ENCODE assay signal across 11 cellular contexts in genomic region chr19:40688987-40689338, GRCh38. TPM values are rescaled to one million over a fixed set of nuclear protein-coding genes. Genes with fewer than 3 reads are reported as not detected.
DNase-seq lines count a peak whose midpoint lies in the region; ATAC-seq and TF ChIP-seq lines count a peak whose summit lies in the region.
"Had no signal": no experiment of that assay in that cellular context is flagged by ENCODE, and none has a peak within 500 bp of the region (broad histone marks: within the 10 kb centered on the region; RNA-seq: fewer than 3 reads in every experiment).

No MANE protein-coding gene starts in this region.

- CTCF ChIA-PET in RWPE1 (lab: Yijun Ruan, JAX) = no interaction called here
- CTCF ChIA-PET in activated CD4-positive, alpha-beta T cell treated with anti-CD3 and anti-CD28 coated beads for 36 hours (lab: Charles Lee) = no interaction called here

- no peaks in the 10 kb centered on the region for H3K27me3 Mint-ChIP-seq in activated CD4-positive, alpha-beta T cell treated with anti-CD3 and anti-CD28 coated beads for 36 hours

- DNase-seq in RWPE1 (ENCODE audit: low spot score) (no peak), fibroblast of pulmonary artery (ENCODE audit: low read depth) (no peak), gastrocnemius medialis (no peak), epidermal melanocyte (ENCODE audit: insufficient read length, low spot score) (no peak), UCSD-AML1 (lab: John Stamatoyannopoulos, UW; ENCODE audit: unreplicated experiment) (no peak)
- no peak for DNase-seq in activated CD4-positive, alpha-beta T cell treated with anti-CD3 and anti-CD28 coated beads for 36 hours
- no peak for DNase-seq in effector CD8-positive, alpha-beta T cell (lab: John Stamatoyannopoulos, UW)
- DNase-seq: natural killer cell, T-helper 9 cell had no signal

- ATAC-seq in gastrocnemius medialis = no peak
- no peak for ATAC-seq in activated CD4-positive, alpha-beta T cell treated with anti-CD3 and anti-CD28 coated beads for 36 hours
- ATAC-seq: natural killer cell had no signal

- TF ChIP-seq CTCF in RWPE1 (conservative IDR thresholded peaks at IDR 0.05; ENCODE audit: low read depth) = no peak
- no peak for TF ChIP-seq CTCF in fibroblast of pulmonary artery (IDR thresholded peaks at IDR 0.05; ENCODE audit: low read length, missing control alignments)
- TF ChIP-seq CTCF in gastrocnemius medialis (IDR thresholded peaks at IDR 0.05 in 4 of 5, conservative IDR thresholded peaks at IDR 0.05 in 1 of 5) = no peak

- no peak overlapping the region for H3K4me3 Mint-ChIP-seq in activated CD4-positive, alpha-beta T cell treated with anti-CD3 and anti-CD28 coated beads for 36 hours
- H3K4me3 Mint-ChIP-seq: natural killer cell had no signal

- H3K27me3 ChIP-seq in BLaER1 treated with 17β-estradiol and CSF1 and Interleukin-3, amounts not matched to agents 10 nM and 100 nM = no peaks in the 10 kb centered on the region
- H3K27me3 ChIP-seq in gastrocnemius medialis = no peaks in the 10 kb centered on the region

- no peak overlapping the region for H3K27ac Mint-ChIP-seq in activated CD4-positive, alpha-beta T cell treated with anti-CD3 and anti-CD28 coated beads for 36 hours
- H3K27ac Mint-ChIP-seq: activated T-helper 2 cell treated with anti-CD3 and anti-CD28 coated beads, Interferon-gamma antibody, Interleukin-2, Interleukin-4, amounts not matched to agents 10 μg/mL and 5 μg/mL and 100 μg/mL, durations not matched to agents 14 hours and 24 hours and 36 hours; natural killer cell had no signal

- H3K4me2 ChIP-seq in BLaER1 treated with 17β-estradiol and CSF1 and Interleukin-3, amounts not matched to agents 10 nM and 100 nM = peak overlapping the region; percentile 95 to 100 (median 98)

- H3K4me3 ChIP-seq in BLaER1 treated with 17β-estradiol and CSF1 and Interleukin-3, amounts not matched to agents 10 nM and 100 nM = peak overlapping the region in 8 of 10 experiments; percentile 72 to 80 (median 76); a peak in 13 of 20 replicates
- H3K4me3 ChIP-seq in fibroblast of pulmonary artery (replicated peaks; ENCODE audit: low read depth, low read length) (peak overlapping the region; percentile 88), gastrocnemius medialis (peak overlapping the region; percentile 66 to 92 (median 76))

- no peaks in the 10 kb centered on the region for H3K9me3 ChIP-seq in BLaER1 treated with 17β-estradiol and CSF1 and Interleukin-3, amounts not matched to agents 10 nM and 100 nM (replicated peaks in 1 of 11)
- H3K9me3 ChIP-seq in gastrocnemius medialis = no peaks in the 10 kb centered on the region

- peaks cover 27 to 45% (median 38%) of the 10 kb centered on the region in 10 experiments for H3K4me1 ChIP-seq in BLaER1 treated with 17β-estradiol and CSF1 and Interleukin-3, amounts not matched to agents 10 nM and 100 nM
- peaks cover 9 to 22% of the 10 kb centered on the region in 2 donors for H3K4me1 ChIP-seq in gastrocnemius medialis

- peak overlapping the region in 10 of 11 experiments; percentile 77 to 88 (median 86); a peak in 18 of 22 replicates for H3K9ac ChIP-seq in BLaER1 treated with 17β-estradiol and CSF1 and Interleukin-3, amounts not matched to agents 10 nM and 100 nM

- peaks cover 0 to 20% (median 0%) of the 10 kb centered on the region in 11 experiments; a peak in 4 of 22 replicates for H4K20me1 ChIP-seq in BLaER1 treated with 17β-estradiol and CSF1 and Interleukin-3, amounts not matched to agents 10 nM and 100 nM

- no peak for TF ChIP-seq POLR2A in gastrocnemius medialis (IDR thresholded peaks at IDR 0.05)

- no peaks in the 10 kb centered on the region for H3K9me3 Mint-ChIP-seq in activated CD4-positive, alpha-beta T cell treated with anti-CD3 and anti-CD28 coated beads for 36 hours (ENCODE audit: low read depth)
- H3K9me3 Mint-ChIP-seq: activated T-helper 2 cell treated with anti-CD3 and anti-CD28 coated beads, Interferon-gamma antibody, Interleukin-2, Interleukin-4, amounts not matched to agents 10 μg/mL and 5 μg/mL and 100 μg/mL, durations not matched to agents 14 hours and 24 hours and 36 hours; natural killer cell had no signal

- H3K4me1 Mint-ChIP-seq in activated CD4-positive, alpha-beta T cell treated with anti-CD3 and anti-CD28 coated beads for 36 hours = peaks cover 5% of the 10 kb centered on the region

- in situ Hi-C loops in gastrocnemius medialis (cut with MboI; ENCODE audit: low sequenced_read_pairs in 4 of 4) = no loop called here

- peaks cover 12% of the 10 kb centered on the region for H3K36me3 Mint-ChIP-seq in activated CD4-positive, alpha-beta T cell treated with anti-CD3 and anti-CD28 coated beads for 36 hours (ENCODE audit: low read depth)
- H3K36me3 Mint-ChIP-seq: natural killer cell had no signal

- intact Hi-C loops in gastrocnemius medialis (cut with DNase I; ENCODE audit: low total_unique reads) = no loop called here
- intact Hi-C loops in activated CD4-positive, alpha-beta T cell treated with anti-CD3 and anti-CD28 coated beads for 36 hours (cut with DNase I, micrococcal nuclease) = no loop called here

- peaks cover 10 to 33% (median 20%) of the 10 kb centered on the region in 11 experiments; a peak in 21 of 22 replicates for H3K36me3 ChIP-seq in BLaER1 treated with 17β-estradiol and CSF1 and Interleukin-3, amounts not matched to agents 10 nM and 100 nM
- peaks cover 0 to 11% of the 10 kb centered on the region in 2 donors for H3K36me3 ChIP-seq in gastrocnemius medialis

- POLR2A ChIA-PET in RWPE1 (lab: Yijun Ruan, JAX; ENCODE audit: low non-redundant PET) = no interaction called here
- POLR2A ChIA-PET in activated CD4-positive, alpha-beta T cell treated with anti-CD3 and anti-CD28 coated beads for 36 hours (lab: Charles Lee) = no interaction called here

- peak overlapping the region in 2 of 11 experiments; percentile 76 to 93; a peak in 3 of 22 replicates for H3K27ac ChIP-seq in BLaER1 treated with 17β-estradiol and CSF1 and Interleukin-3, amounts not matched to agents 10 nM and 100 nM
- H3K27ac ChIP-seq in RWPE1 (peak overlapping the region; percentile 94), gastrocnemius medialis (peak overlapping the region; percentile 90 to 98 (median 96))

RNA-seq across cellular contexts. Expression of gene NUMBL, which starts 1.5 kb away (rescaled TPM):
- total RNA-seq in gastrocnemius medialis = 10 to 100 TPM in 3 of 4 donors, 1 to 10 TPM in 1; 5.5 to 16.7 (median 14.1) TPM
- total RNA-seq in activated CD4-positive, alpha-beta T cell treated with anti-CD3 and anti-CD28 coated beads for 36 hours = 10 to 100 TPM; 11.6 to 18.0 TPM

RNA-seq across cellular contexts. Expression of gene COQ8B, which starts 27.7 kb away (rescaled TPM):
- total RNA-seq in gastrocnemius medialis = 10 to 100 TPM; 14.9 to 30.7 (median 20.2) TPM
- 10 to 100 TPM; 21.2 to 29.9 TPM for total RNA-seq in activated CD4-positive, alpha-beta T cell treated with anti-CD3 and anti-CD28 coated beads for 36 hours

RNA-seq across cellular contexts. Expression of gene ITPKC, which starts 27.9 kb away (rescaled TPM):
- 10 to 100 TPM; 14.9 to 34.5 (median 21.8) TPM for total RNA-seq in gastrocnemius medialis
- 1 to 10 TPM; 4.6 to 5.6 TPM for total RNA-seq in activated CD4-positive, alpha-beta T cell treated with anti-CD3 and anti-CD28 coated beads for 36 hours
